In the genomic region with DNA sequence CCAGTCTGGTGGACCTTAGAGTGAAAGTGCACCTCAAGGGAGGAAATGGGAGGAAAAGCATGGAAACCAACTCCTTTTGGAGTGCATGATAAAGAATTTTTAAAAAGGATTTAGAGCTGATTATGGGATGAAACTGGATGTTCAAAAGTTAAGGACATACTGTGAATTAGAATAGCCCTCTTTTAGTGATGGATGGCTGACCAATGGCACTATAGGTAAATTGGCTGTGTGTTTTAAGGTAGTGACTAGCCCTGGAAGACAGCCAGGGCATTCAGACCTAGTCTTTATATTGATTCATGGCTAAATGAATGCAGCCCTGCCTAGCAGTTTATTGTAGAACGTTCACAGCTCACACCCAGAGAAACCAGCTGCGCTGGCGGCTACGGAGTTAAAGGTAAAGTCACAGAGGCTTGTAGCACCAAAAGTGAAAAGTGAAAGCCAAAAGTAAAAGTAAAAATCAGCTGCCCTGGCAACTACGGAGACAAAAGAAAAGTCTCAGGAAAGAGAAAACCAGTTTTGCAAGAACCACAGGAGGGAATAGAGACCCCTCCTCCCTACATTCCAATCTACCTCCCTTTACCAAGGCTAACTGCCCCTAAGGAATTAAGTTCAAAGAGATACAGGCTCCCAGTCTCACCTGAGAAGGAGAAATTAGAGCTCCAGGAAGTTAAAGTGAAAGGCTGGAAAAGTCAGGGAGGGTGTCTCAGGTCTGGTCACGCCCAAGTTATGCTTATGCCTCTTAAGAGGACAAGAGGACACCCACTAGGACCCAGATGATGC, we compare ENCODE assay signal across 8 cellular contexts. TPM values are rescaled to one million over a fixed set of nuclear protein-coding genes. Genes with fewer than 3 reads are reported as not detected.
A peak's percentile ranks its signal among the peaks of the same experiment; 100 is the strongest.
DNase-seq lines count a peak whose midpoint lies in the region; ATAC-seq and TF ChIP-seq lines count a peak whose summit lies in the region.

No MANE protein-coding gene starts in this region.

- peak overlapping the region; percentile 26 for H3K4me3 Mint-ChIP-seq in activated CD4-positive, alpha-beta memory T cell treated with anti-CD3 and anti-CD28 coated beads, Interleukin-2, amount 10 ng/mL, durations not matched to agents 7 days and 5 days
- H3K4me3 Mint-ChIP-seq in progenitor cell of endocrine pancreas (ENCODE audit: low read depth): peak overlapping the region; percentile 87

- no peaks in the 10 kb centered on the region for H3K9me3 Mint-ChIP-seq in activated CD4-positive, alpha-beta memory T cell treated with anti-CD3 and anti-CD28 coated beads, Interleukin-2, amount 10 ng/mL, durations not matched to agents 7 days and 5 days
- no peaks in the 10 kb centered on the region for H3K9me3 Mint-ChIP-seq in progenitor cell of endocrine pancreas (ENCODE audit: low read depth)

- 15% methylated on average over 6 of the region's 6 CpGs for WGBS in heart right ventricle, 2 donors

- CTCF ChIA-PET in activated CD4-positive, alpha-beta memory T cell treated with anti-CD3 and anti-CD28 coated beads, Interleukin-2, amount 10 ng/mL, durations not matched to agents 7 days and 5 days (lab: Charles Lee): interaction anchor here (1.2 kb wide), 1 partner anchor 65 kb away, joined by 5 read pairs; no protein-coding TSS in a partner anchor

- peak overlapping the region; percentile 24 for H3K9ac ChIP-seq in HUES6 (ENCODE audit: low read length)

- H3K27me3 Mint-ChIP-seq in activated CD4-positive, alpha-beta memory T cell treated with anti-CD3 and anti-CD28 coated beads, Interleukin-2, amount 10 ng/mL, durations not matched to agents 7 days and 5 days: peaks cover 1% of the 10 kb centered on the region
- H3K27me3 Mint-ChIP-seq in progenitor cell of endocrine pancreas: no peaks in the 10 kb centered on the region

- H3K36me3 ChIP-seq in HUES6 (ENCODE audit: control insufficient read depth, insufficient read depth, low read length) (no peaks in the 10 kb centered on the region), heart right ventricle (peaks cover 0 to 10% (median 0%) of the 10 kb centered on the region in 9 donors)

- peaks cover 37% of the 10 kb centered on the region for H3K4me1 ChIP-seq in HUES6 (ENCODE audit: control insufficient read depth, insufficient read depth, low read length)
- peaks cover 0 to 42% (median 13%) of the 10 kb centered on the region in 9 donors for H3K4me1 ChIP-seq in heart right ventricle

- TF ChIP-seq CTCF in heart right ventricle (IDR thresholded peaks at IDR 0.05) (no peak), progenitor cell of endocrine pancreas (IDR thresholded peaks at IDR 0.05; ENCODE audit: unreplicated experiment) (no peak)

- peaks cover 25% of the 10 kb centered on the region for H3K27me3 ChIP-seq in HUES6 (ENCODE audit: control insufficient read depth, insufficient read depth, low read length)
- H3K27me3 ChIP-seq in heart right ventricle: no peaks in the 10 kb centered on the region

- 0 out of 2 replicates have a peak overlapping the region, but pooled peaks have one; percentile 32 for H3K27ac ChIP-seq in HUES6 (ENCODE audit: low read depth, low read length)
- H3K27ac ChIP-seq in heart right ventricle: peak overlapping the region in 8 of 10 donors; percentile 10 to 82 (median 66)

- no peaks in the 10 kb centered on the region for H3K36me3 Mint-ChIP-seq in activated CD4-positive, alpha-beta memory T cell treated with anti-CD3 and anti-CD28 coated beads, Interleukin-2, amount 10 ng/mL, durations not matched to agents 7 days and 5 days (ENCODE audit: low read depth)
- peaks cover 15% of the 10 kb centered on the region for H3K36me3 Mint-ChIP-seq in progenitor cell of endocrine pancreas (ENCODE audit: insufficient read depth)

- POLR2A ChIA-PET in activated CD4-positive, alpha-beta memory T cell treated with anti-CD3 and anti-CD28 coated beads, Interleukin-2, amount 10 ng/mL, durations not matched to agents 7 days and 5 days (lab: Charles Lee): no interaction called here

- no peak overlapping the region for H3K27ac Mint-ChIP-seq in activated CD4-positive, alpha-beta memory T cell treated with anti-CD3 and anti-CD28 coated beads, Interleukin-2, amount 10 ng/mL, durations not matched to agents 7 days and 5 days
- peak overlapping the region; percentile 99 for H3K27ac Mint-ChIP-seq in progenitor cell of endocrine pancreas

- intact Hi-C loops in heart right ventricle (cut with DNase I): no loop called here

- H3K9me3 ChIP-seq in HUES6 (ENCODE audit: control insufficient read depth, insufficient read depth, low read depth, low read length) (no peaks in the 10 kb centered on the region), heart right ventricle (no peaks in the 10 kb centered on the region)

- no peak for DNase-seq in activated CD4-positive, alpha-beta memory T cell treated with anti-CD3 and anti-CD28 coated beads, Interleukin-2, amount 10 ng/mL, durations not matched to agents 7 days and 5 days
- DNase-seq in heart right ventricle (no peak), progenitor cell of endocrine pancreas (ENCODE audit: low spot score, unreplicated experiment) (no peak), Kasumi-1 (lab: John Stamatoyannopoulos, UW) (no peak), NCI-H446 (lab: John Stamatoyannopoulos, UW) (no peak)

- peak; percentile 71 for ATAC-seq in GM18909 (IDR thresholded peaks at IDR 0.05; ENCODE audit: poor library complexity, unreplicated experiment)
- ATAC-seq in heart right ventricle: peak in 5 of 8 donors; percentile 70 to 81 (median 72)
- no peak for ATAC-seq in HG02840 (IDR thresholded peaks at IDR 0.05; ENCODE audit: low FRiP score, unreplicated experiment)

- H3K4me3 ChIP-seq in HUES6 (ENCODE audit: low read depth, low read length) (peak overlapping the region; percentile 47), heart right ventricle (peak overlapping the region; percentile 24 to 57 (median 48))

- H3K4me1 Mint-ChIP-seq in activated CD4-positive, alpha-beta memory T cell treated with anti-CD3 and anti-CD28 coated beads, Interleukin-2, amount 10 ng/mL, durations not matched to agents 7 days and 5 days: peaks cover 18% of the 10 kb centered on the region
- peaks cover 52% of the 10 kb centered on the region for H3K4me1 Mint-ChIP-seq in progenitor cell of endocrine pancreas (ENCODE audit: low read depth)

RNA-seq across cellular contexts. Expression of gene ACSM1, which starts 21.8 kb away (rescaled TPM):
- not detected for total RNA-seq in activated CD4-positive, alpha-beta memory T cell treated with anti-CD3 and anti-CD28 coated beads, Interleukin-2, amount 10 ng/mL, durations not matched to agents 7 days and 5 days
- total RNA-seq in heart right ventricle: under 1 TPM in 4 of 10 donors, not detected in 6; 0.13 to 0.49 (median 0.33) TPM
- polyA plus RNA-seq in heart right ventricle: under 1 TPM in 1 of 2 donors, not detected in 1; 0.06 TPM
- 0.29 and 0.62 TPM in 2 replicates for total RNA-seq in progenitor cell of endocrine pancreas
